ENCODE assay signal across 1 cellular context in the genomic region with DNA sequence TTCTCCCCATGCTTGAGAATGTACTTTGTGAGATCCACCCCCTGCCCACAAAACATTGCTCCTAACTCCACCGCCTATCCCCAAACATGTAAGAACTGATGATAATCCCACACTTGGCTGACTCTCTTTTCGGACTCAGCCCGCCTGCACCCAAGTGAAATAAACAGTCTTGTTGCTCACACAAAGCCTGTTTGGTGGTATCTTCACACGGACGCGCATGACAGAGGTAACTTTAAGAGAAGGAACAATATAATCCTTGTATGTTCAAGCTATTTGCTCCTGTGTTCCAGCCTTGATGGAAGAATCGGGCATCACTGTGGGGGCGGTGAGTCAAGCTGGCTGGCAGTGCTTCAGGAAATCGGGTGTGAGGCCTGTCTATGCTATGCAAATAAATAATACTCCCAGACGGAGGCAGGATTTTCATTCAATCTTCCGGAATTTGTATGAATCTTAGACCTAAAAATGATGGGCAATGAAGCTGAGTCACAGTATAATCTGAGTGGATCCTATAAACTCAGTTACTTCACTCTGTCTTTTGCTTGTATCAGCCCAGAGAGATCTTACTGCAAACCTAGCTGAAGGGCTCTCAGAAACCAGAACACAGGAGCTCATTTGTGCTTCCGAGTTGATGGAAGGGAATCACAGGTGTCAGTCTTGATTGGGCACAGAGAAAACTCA.
TF ChIP-seq lines count a peak whose summit lies in the region.

No MANE protein-coding gene starts in this region.

TF ChIP-seq in HepG2, 621 proteins besides CTCF, POLR2A, EP300 and RAD21 (continued from another document):
- TF ChIP-seq ZFX (CRISPR knock-in tag; IDR thresholded peaks at IDR 0.05; ENCODE audit: low read depth), result peak; percentile 54; the same call in 1 of the 2 replicates
- TF ChIP-seq FOSL2 (CRISPR knock-in tag; IDR thresholded peaks at IDR 0.05), result peak; percentile 76
- no peak for TF ChIP-seq ZNF619 (CRISPR knock-in tag; IDR thresholded peaks at IDR 0.05)
- TF ChIP-seq, protein P1, sequence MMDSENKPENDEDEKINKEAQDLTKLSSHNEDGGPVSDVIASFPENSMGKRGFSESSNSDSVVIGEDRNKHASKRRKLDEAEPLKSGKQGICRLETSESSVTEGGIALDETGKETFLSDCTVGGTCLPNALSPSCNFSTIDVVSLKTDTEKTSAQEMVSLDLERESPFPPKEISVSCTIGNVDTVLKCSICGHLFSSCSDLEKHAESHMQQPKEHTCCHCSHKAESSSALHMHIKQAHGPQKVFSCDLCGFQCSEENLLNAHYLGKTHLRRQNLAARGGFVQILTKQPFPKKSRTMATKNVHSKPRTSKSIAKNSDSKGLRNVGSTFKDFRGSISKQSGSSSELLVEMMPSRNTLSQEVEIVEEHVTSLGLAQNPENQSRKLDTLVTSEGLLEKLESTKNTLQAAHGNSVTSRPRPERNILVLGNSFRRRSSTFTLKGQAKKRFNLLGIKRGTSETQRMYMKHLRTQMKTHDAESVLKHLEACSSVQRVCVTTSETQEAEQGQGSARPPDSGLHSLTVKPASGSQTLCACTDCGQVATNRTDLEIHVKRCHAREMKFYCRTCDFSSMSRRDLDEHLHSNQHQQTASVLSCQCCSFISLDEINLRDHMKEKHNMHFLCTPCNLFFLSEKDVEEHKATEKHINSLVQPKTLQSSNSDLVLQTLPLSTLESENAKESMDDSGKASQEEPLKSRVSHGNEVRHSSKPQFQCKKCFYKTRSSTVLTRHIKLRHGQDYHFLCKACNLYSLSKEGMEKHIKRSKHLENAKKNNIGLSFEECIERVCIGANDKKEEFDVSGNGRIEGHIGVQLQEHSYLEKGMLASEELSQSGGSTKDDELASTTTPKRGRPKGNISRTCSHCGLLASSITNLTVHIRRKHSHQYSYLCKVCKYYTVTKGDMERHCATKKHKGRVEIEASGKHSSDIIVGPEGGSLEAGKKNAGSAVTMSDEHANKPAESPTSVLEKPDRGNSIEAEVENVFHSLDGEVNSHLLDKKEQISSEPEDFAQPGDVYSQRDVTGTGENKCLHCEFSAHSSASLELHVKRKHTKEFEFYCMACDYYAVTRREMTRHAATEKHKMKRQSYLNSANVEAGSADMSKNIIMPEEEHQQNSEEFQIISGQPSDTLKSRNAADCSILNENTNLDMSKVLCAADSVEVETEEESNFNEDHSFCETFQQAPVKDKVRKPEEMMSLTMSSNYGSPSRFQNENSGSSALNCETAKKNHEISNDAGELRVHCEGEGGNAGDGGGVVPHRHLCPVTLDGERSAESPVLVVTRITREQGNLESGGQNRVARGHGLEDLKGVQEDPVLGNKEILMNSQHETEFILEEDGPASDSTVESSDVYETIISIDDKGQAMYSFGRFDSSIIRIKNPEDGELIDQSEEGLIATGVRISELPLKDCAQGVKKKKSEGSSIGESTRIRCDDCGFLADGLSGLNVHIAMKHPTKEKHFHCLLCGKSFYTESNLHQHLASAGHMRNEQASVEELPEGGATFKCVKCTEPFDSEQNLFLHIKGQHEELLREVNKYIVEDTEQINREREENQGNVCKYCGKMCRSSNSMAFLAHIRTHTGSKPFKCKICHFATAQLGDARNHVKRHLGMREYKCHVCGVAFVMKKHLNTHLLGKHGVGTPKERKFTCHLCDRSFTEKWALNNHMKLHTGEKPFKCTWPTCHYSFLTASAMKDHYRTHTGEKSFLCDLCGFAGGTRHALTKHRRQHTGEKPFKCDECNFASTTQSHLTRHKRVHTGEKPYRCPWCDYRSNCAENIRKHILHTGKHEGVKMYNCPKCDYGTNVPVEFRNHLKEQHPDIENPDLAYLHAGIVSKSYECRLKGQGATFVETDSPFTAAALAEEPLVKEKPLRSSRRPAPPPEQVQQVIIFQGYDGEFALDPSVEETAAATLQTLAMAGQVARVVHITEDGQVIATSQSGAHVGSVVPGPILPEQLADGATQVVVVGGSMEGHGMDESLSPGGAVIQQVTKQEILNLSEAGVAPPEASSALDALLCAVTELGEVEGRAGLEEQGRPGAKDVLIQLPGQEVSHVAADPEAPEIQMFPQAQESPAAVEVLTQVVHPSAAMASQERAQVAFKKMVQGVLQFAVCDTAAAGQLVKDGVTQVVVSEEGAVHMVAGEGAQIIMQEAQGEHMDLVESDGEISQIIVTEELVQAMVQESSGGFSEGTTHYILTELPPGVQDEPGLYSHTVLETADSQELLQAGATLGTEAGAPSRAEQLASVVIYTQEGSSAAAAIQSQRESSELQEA (CRISPR knock-in tag; IDR thresholded peaks at IDR 0.05; ENCODE audit: not compliant biosample characterization), result peak; percentile 36
- no peak for TF ChIP-seq ZNF768 (CRISPR knock-in tag; IDR thresholded peaks at IDR 0.05)
- TF ChIP-seq KAT8 (CRISPR knock-in tag; IDR thresholded peaks at IDR 0.05), result no peak
- TF ChIP-seq ZNF616 (CRISPR knock-in tag; IDR thresholded peaks at IDR 0.05; ENCODE audit: low read depth), result no peak
- TF ChIP-seq RORA (CRISPR knock-in tag; IDR thresholded peaks at IDR 0.05), result no peak
- no peak for TF ChIP-seq AKAP8 (CRISPR knock-in tag; IDR thresholded peaks at IDR 0.05)
- TF ChIP-seq KAT7 (CRISPR knock-in tag; IDR thresholded peaks at IDR 0.05; ENCODE audit: borderline replicate concordance), result peak; percentile 72
- TF ChIP-seq MAF1 (CRISPR knock-in tag; IDR thresholded peaks at IDR 0.05; ENCODE audit: borderline replicate concordance), result no peak
- TF ChIP-seq FOXO1 (CRISPR knock-in tag; IDR thresholded peaks at IDR 0.05), result no peak
- TF ChIP-seq JARID2 (CRISPR knock-in tag; IDR thresholded peaks at IDR 0.05; ENCODE audit: insufficient replicate concordance), result no peak
- no peak for TF ChIP-seq PHF21A (CRISPR knock-in tag; IDR thresholded peaks at IDR 0.05)
- peak; percentile 48; the same call in 1 of the 2 replicates for TF ChIP-seq RBFOX2 (IDR thresholded peaks at IDR 0.05; ENCODE audit: low read depth, low read length)
- no peak for TF ChIP-seq LCORL (IDR thresholded peaks at IDR 0.05)
- TF ChIP-seq LCORL (CRISPR knock-in tag; IDR thresholded peaks at IDR 0.05), result peak; percentile 22; the same call in 1 of the 2 replicates
- TF ChIP-seq ZNF225 (CRISPR knock-in tag; IDR thresholded peaks at IDR 0.05), result no peak
- no peak for TF ChIP-seq FOXP1 (IDR thresholded peaks at IDR 0.05)
- peak; percentile 18; the same call in 1 of the 2 replicates for TF ChIP-seq FOXP1 (CRISPR knock-in tag; IDR thresholded peaks at IDR 0.05)
- TF ChIP-seq SAP130 (CRISPR knock-in tag; IDR thresholded peaks at IDR 0.05; ENCODE audit: low read depth), result peak; percentile 26; the same call in 1 of the 2 replicates
- no peak for TF ChIP-seq ZNF530 (CRISPR knock-in tag; IDR thresholded peaks at IDR 0.05; ENCODE audit: low read depth)
- no peak for TF ChIP-seq HHEX (CRISPR knock-in tag; IDR thresholded peaks at IDR 0.05)
- TF ChIP-seq, protein P2, sequence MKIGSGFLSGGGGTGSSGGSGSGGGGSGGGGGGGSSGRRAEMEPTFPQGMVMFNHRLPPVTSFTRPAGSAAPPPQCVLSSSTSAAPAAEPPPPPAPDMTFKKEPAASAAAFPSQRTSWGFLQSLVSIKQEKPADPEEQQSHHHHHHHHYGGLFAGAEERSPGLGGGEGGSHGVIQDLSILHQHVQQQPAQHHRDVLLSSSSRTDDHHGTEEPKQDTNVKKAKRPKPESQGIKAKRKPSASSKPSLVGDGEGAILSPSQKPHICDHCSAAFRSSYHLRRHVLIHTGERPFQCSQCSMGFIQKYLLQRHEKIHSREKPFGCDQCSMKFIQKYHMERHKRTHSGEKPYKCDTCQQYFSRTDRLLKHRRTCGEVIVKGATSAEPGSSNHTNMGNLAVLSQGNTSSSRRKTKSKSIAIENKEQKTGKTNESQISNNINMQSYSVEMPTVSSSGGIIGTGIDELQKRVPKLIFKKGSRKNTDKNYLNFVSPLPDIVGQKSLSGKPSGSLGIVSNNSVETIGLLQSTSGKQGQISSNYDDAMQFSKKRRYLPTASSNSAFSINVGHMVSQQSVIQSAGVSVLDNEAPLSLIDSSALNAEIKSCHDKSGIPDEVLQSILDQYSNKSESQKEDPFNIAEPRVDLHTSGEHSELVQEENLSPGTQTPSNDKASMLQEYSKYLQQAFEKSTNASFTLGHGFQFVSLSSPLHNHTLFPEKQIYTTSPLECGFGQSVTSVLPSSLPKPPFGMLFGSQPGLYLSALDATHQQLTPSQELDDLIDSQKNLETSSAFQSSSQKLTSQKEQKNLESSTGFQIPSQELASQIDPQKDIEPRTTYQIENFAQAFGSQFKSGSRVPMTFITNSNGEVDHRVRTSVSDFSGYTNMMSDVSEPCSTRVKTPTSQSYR (CRISPR knock-in tag; IDR thresholded peaks at IDR 0.05; ENCODE audit: borderline replicate concordance), result peak; percentile 30; the same call in 1 of the 2 replicates
- peak; percentile 43; the same call in 1 of the 2 replicates for TF ChIP-seq ZNF615 (CRISPR knock-in tag; IDR thresholded peaks at IDR 0.05; ENCODE audit: borderline replicate concordance)
- TF ChIP-seq POLR2G (IDR thresholded peaks at IDR 0.05; ENCODE audit: low read depth, low read length), result peak; percentile 64; the same call in 1 of the 2 replicates
- no peak for TF ChIP-seq NR1H2 (CRISPR knock-in tag; IDR thresholded peaks at IDR 0.05; ENCODE audit: borderline replicate concordance, low read depth)
- TF ChIP-seq, protein P3, sequence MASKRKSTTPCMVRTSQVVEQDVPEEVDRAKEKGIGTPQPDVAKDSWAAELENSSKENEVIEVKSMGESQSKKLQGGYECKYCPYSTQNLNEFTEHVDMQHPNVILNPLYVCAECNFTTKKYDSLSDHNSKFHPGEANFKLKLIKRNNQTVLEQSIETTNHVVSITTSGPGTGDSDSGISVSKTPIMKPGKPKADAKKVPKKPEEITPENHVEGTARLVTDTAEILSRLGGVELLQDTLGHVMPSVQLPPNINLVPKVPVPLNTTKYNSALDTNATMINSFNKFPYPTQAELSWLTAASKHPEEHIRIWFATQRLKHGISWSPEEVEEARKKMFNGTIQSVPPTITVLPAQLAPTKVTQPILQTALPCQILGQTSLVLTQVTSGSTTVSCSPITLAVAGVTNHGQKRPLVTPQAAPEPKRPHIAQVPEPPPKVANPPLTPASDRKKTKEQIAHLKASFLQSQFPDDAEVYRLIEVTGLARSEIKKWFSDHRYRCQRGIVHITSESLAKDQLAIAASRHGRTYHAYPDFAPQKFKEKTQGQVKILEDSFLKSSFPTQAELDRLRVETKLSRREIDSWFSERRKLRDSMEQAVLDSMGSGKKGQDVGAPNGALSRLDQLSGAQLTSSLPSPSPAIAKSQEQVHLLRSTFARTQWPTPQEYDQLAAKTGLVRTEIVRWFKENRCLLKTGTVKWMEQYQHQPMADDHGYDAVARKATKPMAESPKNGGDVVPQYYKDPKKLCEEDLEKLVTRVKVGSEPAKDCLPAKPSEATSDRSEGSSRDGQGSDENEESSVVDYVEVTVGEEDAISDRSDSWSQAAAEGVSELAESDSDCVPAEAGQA (IDR thresholded peaks at IDR 0.05; ENCODE audit: low read depth), result no peak
- TF ChIP-seq, protein P3 (CRISPR knock-in tag; IDR thresholded peaks at IDR 0.05; ENCODE audit: borderline replicate concordance), result 0 out of 2 replicates have a peak, but pooled peaks have one; percentile 28
- peak; percentile 12; the same call in 1 of the 2 replicates for TF ChIP-seq ZNF431 (CRISPR knock-in tag; IDR thresholded peaks at IDR 0.05; ENCODE audit: borderline replicate concordance, low read depth)
- no peak for TF ChIP-seq CCDC6 (CRISPR knock-in tag; IDR thresholded peaks at IDR 0.05)
- peak; percentile 23; the same call in 1 of the 2 replicates for TF ChIP-seq HMG20A (CRISPR knock-in tag; IDR thresholded peaks at IDR 0.05; ENCODE audit: borderline replicate concordance)
- TF ChIP-seq TP53 (CRISPR knock-in tag; conservative IDR thresholded peaks at IDR 0.05), result 0 out of 2 replicates have a peak, but pooled peaks have one; percentile 37
